Comparison of ENCODE assay signal across 9 cellular contexts in genomic region chr6:118648866-118649554, GRCh38. TPM values are rescaled to one million over a fixed set of nuclear protein-coding genes. Genes with fewer than 3 reads are reported as not detected.
DNase-seq lines count a peak whose midpoint lies in the region; ATAC-seq and TF ChIP-seq lines count a peak whose summit lies in the region.
"Had no signal": no experiment of that assay in that cellular context is flagged by ENCODE, and none has a peak within 500 bp of the region (broad histone marks: within the 10 kb centered on the region; RNA-seq: fewer than 3 reads in every experiment).

No MANE protein-coding gene starts in this region.

- CTCF ChIA-PET in mammary epithelial cell (lab: Charles Lee; ENCODE audit: low non-redundant PET), result no interaction called here

- BruUV-seq in mammary epithelial cell (replicated peaks; lab: Mats Ljungman, UMichigan), result no TSS peak

- H2AFZ ChIP-seq in KMS-11 (ENCODE audit: low read depth), result no peak overlapping the region
- no peak overlapping the region for H2AFZ ChIP-seq in mammary epithelial cell (ENCODE audit: low read depth, low read length)

- in situ Hi-C loops in mammary epithelial cell (cut with MboI; ENCODE audit: low sequenced_read_pairs in 2 of 2), result loop anchor here in 1 of 2 donors (25.0 kb wide), 1 partner anchor 138 kb away; no protein-coding TSS in a partner anchor

- H3K4me1 Mint-ChIP-seq in neural crest cell, result peaks cover 30% of the 10 kb centered on the region

- H3K4me2 ChIP-seq in KMS-11 (peak overlapping the region; percentile 88), mammary epithelial cell (ENCODE audit: insufficient read depth, low read depth, low read length) (peak overlapping the region; percentile 95)

- H3K4me1 ChIP-seq in ES-I3 (ENCODE audit: insufficient read depth, low read length) (peaks cover 8% of the 10 kb centered on the region; the same call in 1 of the 2 replicates), KMS-11 (ENCODE audit: low read depth, poor library complexity, severe bottlenecking) (peaks cover 9% of the 10 kb centered on the region), mammary epithelial cell (ENCODE audit: insufficient read depth, low read length) (no peaks in the 10 kb centered on the region)

- intact Hi-C loops in mammary epithelial cell (cut with micrococcal nuclease), result no loop called here

- H4K20me1 ChIP-seq in KMS-11 (ENCODE audit: insufficient read depth) (no peaks in the 10 kb centered on the region), mammary epithelial cell (ENCODE audit: insufficient read depth, low read length) (no peaks in the 10 kb centered on the region)

- H3K27me3 ChIP-seq in KMS-11 (ENCODE audit: insufficient read depth, low read depth) (no peaks in the 10 kb centered on the region), mammary epithelial cell (ENCODE audit: insufficient read depth, low read length) (no peaks in the 10 kb centered on the region)
- H3K27me3 ChIP-seq: ovary had no signal

- H3K36me3 ChIP-seq in ES-I3 (ENCODE audit: insufficient read depth, low read length), result no peaks in the 10 kb centered on the region
- H3K36me3 ChIP-seq in KMS-11 (ENCODE audit: insufficient read depth), result no peaks in the 10 kb centered on the region
- H3K36me3 ChIP-seq in mammary epithelial cell (ENCODE audit: insufficient read depth, low read length), result no peaks in the 10 kb centered on the region
- H3K36me3 ChIP-seq: ovary had no signal

- H3K27ac ChIP-seq in KMS-11 (no peak overlapping the region), mammary epithelial cell (ENCODE audit: insufficient read depth, low read depth, low read length) (peak overlapping the region; percentile 82)
- H3K27ac ChIP-seq: ovary had no signal

- H3K4me3 ChIP-seq in KMS-11 (IDR thresholded peaks at IDR 0.05; ENCODE audit: insufficient read depth, low read depth, low read length), result no peak overlapping the region
- H3K4me3 ChIP-seq in mammary epithelial cell (replicated peaks in 1 of 3; ENCODE audit: insufficient read depth in 1 of 3, low read depth in 2 of 3, low read length in 3 of 3), result peak overlapping the region; percentile 57 to 93 (median 67)

- TF ChIP-seq CTCF in KMS-11 (conservative IDR thresholded peaks at IDR 0.05; ENCODE audit: low read depth, low read length) (no peak), mammary epithelial cell (conservative IDR thresholded peaks at IDR 0.05 in 1 of 2, IDR thresholded peaks at IDR 0.05 in 1 of 2; ENCODE audit: extremely low read depth in 1 of 2, insufficient read depth in 1 of 2, low read depth in 1 of 2, low read length in 2 of 2) (no peak), neural crest cell (conservative IDR thresholded peaks at IDR 0.05) (no peak)

- H3K27me3 Mint-ChIP-seq in neural crest cell (ENCODE audit: low read depth), result no peaks in the 10 kb centered on the region

- no peaks in the 10 kb centered on the region for H3K36me3 Mint-ChIP-seq in neural crest cell (ENCODE audit: low read depth)

- dilution Hi-C loops in mammary epithelial cell (cut with HindIII; ENCODE audit: low sequenced_read_pairs), result no loop called here

- H3K27ac Mint-ChIP-seq in neural crest cell (ENCODE audit: unreplicated experiment), result no peak overlapping the region

- H3K4me3 Mint-ChIP-seq in neural crest cell, result peak overlapping the region; percentile 93

- 25% methylated on average over 2 of the region's 2 CpGs for WGBS in mammary epithelial cell (ENCODE audit: low coverage, missing lambda C conversion rate)

- peak overlapping the region; percentile 89; the same call in 1 of the 2 replicates for H3K9ac ChIP-seq in ES-I3 (ENCODE audit: low read depth, low read length)
- H3K9ac ChIP-seq in KMS-11, result peak overlapping the region; percentile 71; the same call in 1 of the 2 replicates
- peak overlapping the region; percentile 88 for H3K9ac ChIP-seq in mammary epithelial cell (ENCODE audit: insufficient read depth, low read length)

- ATAC-seq in HG02981 (IDR thresholded peaks at IDR 0.05; ENCODE audit: unreplicated experiment) (no peak), GM18873 (IDR thresholded peaks at IDR 0.05; ENCODE audit: low FRiP score, unreplicated experiment) (no peak), GM19397 (IDR thresholded peaks at IDR 0.05; ENCODE audit: unreplicated experiment) (no peak)

- H3K9me3 ChIP-seq in ES-I3 (ENCODE audit: control insufficient read depth, insufficient read depth, low read length) (no peaks in the 10 kb centered on the region), mammary epithelial cell (replicated peaks; ENCODE audit: insufficient read depth, low read length) (no peaks in the 10 kb centered on the region)
- H3K9me3 ChIP-seq: ovary had no signal

- peaks cover 31% of the 10 kb centered on the region; the same call in 1 of the 2 replicates for H3K79me2 ChIP-seq in KMS-11 (ENCODE audit: insufficient read depth, low read depth)
- H3K79me2 ChIP-seq in mammary epithelial cell (ENCODE audit: insufficient read depth, low read length), result peaks cover 72% of the 10 kb centered on the region

- H3K9me3 Mint-ChIP-seq in neural crest cell, result no peaks in the 10 kb centered on the region

- DNase-seq in mammary epithelial cell, result no peak
- DNase-seq in neural crest cell (ENCODE audit: low read depth, low spot score), result no peak
- DNase-seq: ovary; stimulated activated CD8-positive, alpha-beta memory T cell treated with anti-CD3 and anti-CD28 coated beads, Interleukin-4, amount 100 ng/mL, for 48 hours had no signal

RNA-seq across cellular contexts. Expression of gene CEP85L, which starts 2.4 kb away (rescaled TPM):
- 10 to 100 TPM; 10.6 to 23.3 TPM for total RNA-seq in mammary epithelial cell
- polyA plus RNA-seq in mammary epithelial cell, result 2.3 TPM
- 20.8 TPM for polyA minus RNA-seq in mammary epithelial cell
- 16.8 and 18.1 TPM in 2 replicates for total RNA-seq in neural crest cell
